Comparison of ENCODE assay signal across 9 cellular contexts in genomic region chr2:219713110-219713509, GRCh38.
DNase-seq lines count a peak whose midpoint lies in the region; ATAC-seq and TF ChIP-seq lines count a peak whose summit lies in the region.
"Had no signal": no experiment of that assay in that cellular context is flagged by ENCODE, and none has a peak within 500 bp of the region (broad histone marks: within the 10 kb centered on the region; RNA-seq: fewer than 3 reads in every experiment).

No MANE protein-coding gene starts in this region.

- TF ChIP-seq CTCF in NB4 (IDR thresholded peaks at IDR 0.05; ENCODE audit: low read depth, low read length) (no peak), choroid plexus epithelial cell (conservative IDR thresholded peaks at IDR 0.05; ENCODE audit: low read depth, low read length) (no peak)

- DNase-seq in CMK (ENCODE audit: low read depth) (peak; percentile 62), NB4 (ENCODE audit: low read depth) (peak; percentile 65), choroid plexus epithelial cell (ENCODE audit: low read depth) (peak; percentile 71)
- no peak for DNase-seq in activated CD4-positive, alpha-beta T cell treated with anti-CD3 and anti-CD28 coated beads for 48 hours
- DNase-seq in activated CD4-positive, alpha-beta T cell treated with anti-CD3 and anti-CD28 coated beads for 4 hours, result no peak
- DNase-seq: stimulated activated CD4-positive, alpha-beta T cell treated with anti-CD3 and anti-CD28 coated beads, Interleukin-2, amount 100 ng/mL, for 48 hours had no signal

- ATAC-seq in GM21423 (IDR thresholded peaks at IDR 0.05; ENCODE audit: unreplicated experiment), result peak; percentile 58
- no peak for ATAC-seq in HG02571 (IDR thresholded peaks at IDR 0.05; ENCODE audit: unreplicated experiment)
- ATAC-seq in GM18907 (IDR thresholded peaks at IDR 0.05; ENCODE audit: unreplicated experiment), result no peak

- H3K4me3 ChIP-seq in NB4 (ENCODE audit: low read depth, low read length), result no peak overlapping the region
- H3K4me3 ChIP-seq in choroid plexus epithelial cell (ENCODE audit: low read depth, low read length), result no peak overlapping the region

- no peak for TF ChIP-seq POLR2A in NB4 (IDR thresholded peaks at IDR 0.05; ENCODE audit: extremely low read depth, insufficient read length)

Comparison
In these comparisons a context has a peak if more than half of its experiments do, and no peak if none do; other contexts are left out.
1. DNase-seq: peak in CMK (single experiment), NB4 (single experiment) and choroid plexus epithelial cell (single experiment); none in activated CD4-positive, alpha-beta T cell treated with anti-CD3 and anti-CD28 coated beads for 48 hours (single experiment) and activated CD4-positive, alpha-beta T cell treated with anti-CD3 and anti-CD28 coated beads for 4 hours (0 of 2).